Comparison of ENCODE assay signal across 12 cellular contexts in genomic region chr4:76741663-76742020, GRCh38.
"Had no signal": no experiment of that assay in that cellular context is flagged by ENCODE, and none has a peak within 500 bp of the region (broad histone marks: within the 10 kb centered on the region; RNA-seq: fewer than 3 reads in every experiment).

No MANE protein-coding gene starts in this region.

- H3K27ac ChIP-seq: ovary had no signal

- ATAC-seq: activated naive CD8-positive, alpha-beta T cell treated with anti-CD3 and anti-CD28 coated beads, Interleukin-2, amount 50 U/mL, for 24 hours; effector memory CD8-positive, alpha-beta T cell; natural killer cell treated with Interleukin-12 subunit alpha and Interleukin-12 subunit beta and Interleukin-15 and Interleukin-18, amount 100 ng/mL, for 72 hours had no signal

- H3K4me3 ChIP-seq: ovary had no signal

- DNase-seq: activated CD4-positive, alpha-beta T cell treated with anti-CD3 and anti-CD28 coated beads, Interleukin-2, amount 10 ng/mL, durations not matched to agents 24 days and 14 days; activated CD4-positive, CD25-positive, alpha-beta regulatory T cell; activated naive CD4-positive, alpha-beta T cell treated with Interleukin-2 at 50 U/mL for 16 hours; activated naive CD8-positive, alpha-beta T cell treated with anti-CD3 and anti-CD28 coated beads, Interleukin-2, amount 50 U/mL, for 24 hours; effector memory CD8-positive, alpha-beta T cell; glutamatergic neuron; mesendoderm; ovary; stimulated activated CD4-positive, alpha-beta T cell treated with anti-CD3 and anti-CD28 coated beads, Interleukin-1b, Interleukin-23, amount 100 ng/mL, for 48 hours; trophoblast cell had no signal

- H3K36me3 Mint-ChIP-seq: natural killer cell treated with Interleukin-12 subunit alpha and Interleukin-12 subunit beta and Interleukin-15 and Interleukin-18, amount 100 ng/mL, for 72 hours had no signal

- H3K27ac Mint-ChIP-seq: activated CD4-positive, alpha-beta T cell treated with anti-CD3 and anti-CD28 coated beads, Interleukin-2, amount 10 ng/mL, durations not matched to agents 24 days and 14 days; activated naive CD8-positive, alpha-beta T cell treated with anti-CD3 and anti-CD28 coated beads, Interleukin-2, amount 50 U/mL, for 24 hours; dendritic cell treated with granulocyte-macrophage colony-stimulating factor and Interleukin-4, amounts not matched to agents 40 ng/mL and 50 ng/mL, for 4 days; effector memory CD8-positive, alpha-beta T cell; natural killer cell treated with Interleukin-12 subunit alpha and Interleukin-12 subunit beta and Interleukin-15 and Interleukin-18, amount 100 ng/mL, for 72 hours had no signal

- H3K27me3 ChIP-seq: ovary had no signal

- H3K4me3 Mint-ChIP-seq: activated CD4-positive, alpha-beta T cell treated with anti-CD3 and anti-CD28 coated beads, Interleukin-2, amount 10 ng/mL, durations not matched to agents 24 days and 14 days; activated naive CD8-positive, alpha-beta T cell treated with anti-CD3 and anti-CD28 coated beads, Interleukin-2, amount 50 U/mL, for 24 hours; dendritic cell treated with granulocyte-macrophage colony-stimulating factor and Interleukin-4, amounts not matched to agents 40 ng/mL and 50 ng/mL, for 4 days; effector memory CD8-positive, alpha-beta T cell; natural killer cell treated with Interleukin-12 subunit alpha and Interleukin-12 subunit beta and Interleukin-15 and Interleukin-18, amount 100 ng/mL, for 72 hours had no signal

- H3K9me3 ChIP-seq: ovary had no signal

- H3K36me3 ChIP-seq: ovary had no signal

- H3K9me3 Mint-ChIP-seq: activated CD4-positive, alpha-beta T cell treated with anti-CD3 and anti-CD28 coated beads, Interleukin-2, amount 10 ng/mL, durations not matched to agents 24 days and 14 days; activated naive CD8-positive, alpha-beta T cell treated with anti-CD3 and anti-CD28 coated beads, Interleukin-2, amount 50 U/mL, for 24 hours; dendritic cell treated with granulocyte-macrophage colony-stimulating factor and Interleukin-4, amounts not matched to agents 40 ng/mL and 50 ng/mL, for 4 days; effector memory CD8-positive, alpha-beta T cell; natural killer cell treated with Interleukin-12 subunit alpha and Interleukin-12 subunit beta and Interleukin-15 and Interleukin-18, amount 100 ng/mL, for 72 hours had no signal
